ENCODE assay signal across 7 cellular contexts in the genomic region with DNA sequence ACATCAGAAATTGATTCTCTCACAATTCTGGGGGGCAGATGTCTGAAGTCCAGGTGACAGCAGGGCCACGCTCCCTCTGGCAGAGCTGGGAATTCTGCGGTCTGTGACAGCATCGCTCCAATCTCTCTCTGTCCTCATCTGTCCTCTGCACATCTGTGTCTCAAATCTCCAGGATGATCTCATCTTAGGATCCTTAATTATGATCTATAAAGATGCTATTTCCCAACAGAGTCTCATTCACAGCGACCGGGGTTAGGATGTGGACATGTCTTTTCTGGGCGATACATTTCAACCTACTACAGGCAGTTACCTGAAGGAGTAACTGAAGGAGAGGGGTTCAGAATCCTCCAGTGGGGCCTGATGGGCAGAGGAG. TPM values are rescaled to one million over a fixed set of nuclear protein-coding genes. Genes with fewer than 3 reads are reported as not detected.
A peak's percentile ranks its signal among the peaks of the same experiment; 100 is the strongest.
DNase-seq lines count a peak whose midpoint lies in the region; ATAC-seq and TF ChIP-seq lines count a peak whose summit lies in the region.

No MANE protein-coding gene starts in this region.

- H3K79me2 ChIP-seq in hepatocyte = no peaks in the 10 kb centered on the region

- H3K27ac ChIP-seq in hepatocyte (peak overlapping the region; percentile 67), tibial artery (peak overlapping the region; percentile 8 to 14)

- peak overlapping the region; percentile 81 for H3K27ac Mint-ChIP-seq in activated T-helper 17 cell treated with anti-CD3 and anti-CD28 coated beads, Interleukin-2, amount 50 U/mL, for 72 hours

- intact Hi-C loops in tibial artery (cut with DNase I; ENCODE audit: low total_unique reads) = no loop called here

- H3K9me3 Mint-ChIP-seq in activated T-helper 17 cell treated with anti-CD3 and anti-CD28 coated beads, Interleukin-2, amount 50 U/mL, for 72 hours = no peaks in the 10 kb centered on the region

- H3K9me2 ChIP-seq in hepatocyte (replicated peaks; ENCODE audit: insufficient read depth) = no peaks in the 10 kb centered on the region

- H3K9me3 ChIP-seq in hepatocyte (ENCODE audit: low read depth) = no peaks in the 10 kb centered on the region
- no peaks in the 10 kb centered on the region for H3K9me3 ChIP-seq in tibial artery

- H3K36me3 ChIP-seq in hepatocyte (replicated peaks; ENCODE audit: insufficient read depth, low read depth) (no peaks in the 10 kb centered on the region), tibial artery (no peaks in the 10 kb centered on the region)

- peaks cover 42% of the 10 kb centered on the region for H3K4me1 Mint-ChIP-seq in activated T-helper 17 cell treated with anti-CD3 and anti-CD28 coated beads, Interleukin-2, amount 50 U/mL, for 72 hours

- TF ChIP-seq CTCF in hepatocyte (IDR thresholded peaks at IDR 0.05; ENCODE audit: poor library complexity) (no peak), tibial artery (IDR thresholded peaks at IDR 0.05) (no peak)

- peak; percentile 1 for DNase-seq in HEK293T (ENCODE audit: extremely low spot score)
- no peak for DNase-seq in hepatocyte (ENCODE audit: low spot score)
- peak in 1 of 2 donors; percentile 43 for DNase-seq in tibial artery
- DNase-seq in amygdala (lab: John Stamatoyannopoulos, UW) = no peak
- no peak for DNase-seq in NCI-H774 (lab: John Stamatoyannopoulos, UW)

- no peak for ATAC-seq in activated T-helper 17 cell treated with anti-CD3 and anti-CD28 coated beads, Interleukin-2, amount 50 U/mL, for 72 hours (replicated peaks)
- ATAC-seq in GM21367 (IDR thresholded peaks at IDR 0.05; ENCODE audit: unreplicated experiment) = no peak

- CTCF ChIA-PET in HEK293T (lab: Yijun Ruan, JAX) = interaction anchor here (0.5 kb wide), 1 partner anchor 33 kb away, joined by 3 read pairs; no protein-coding TSS in a partner anchor

- 93% methylated on average over 6 of the region's 6 CpGs for WGBS in hepatocyte (ENCODE audit: low lambda C conversion rate, missing lambda C conversion rate)

- H3K27me3 ChIP-seq in hepatocyte (no peaks in the 10 kb centered on the region), tibial artery (no peaks in the 10 kb centered on the region)

- H3K36me3 Mint-ChIP-seq in activated T-helper 17 cell treated with anti-CD3 and anti-CD28 coated beads, Interleukin-2, amount 50 U/mL, for 72 hours (ENCODE audit: low read depth) = no peaks in the 10 kb centered on the region

- no peaks in the 10 kb centered on the region for H3K27me3 Mint-ChIP-seq in activated T-helper 17 cell treated with anti-CD3 and anti-CD28 coated beads, Interleukin-2, amount 50 U/mL, for 72 hours

- peaks cover 5% of the 10 kb centered on the region for H3K4me1 ChIP-seq in hepatocyte (ENCODE audit: insufficient read depth)
- H3K4me1 ChIP-seq in tibial artery = peaks cover 0 to 11% (median 3%) of the 10 kb centered on the region in 4 donors

- H3K4me3 Mint-ChIP-seq in activated T-helper 17 cell treated with anti-CD3 and anti-CD28 coated beads, Interleukin-2, amount 50 U/mL, for 72 hours = peak overlapping the region; percentile 68

- no peaks in the 10 kb centered on the region for H4K20me1 ChIP-seq in hepatocyte (ENCODE audit: insufficient read depth, poor library complexity, severe bottlenecking)

- H3K4me2 ChIP-seq in hepatocyte = peak overlapping the region; percentile 57

- H3K4me3 ChIP-seq in hepatocyte (no peak overlapping the region), tibial artery (peak overlapping the region in 1 of 2 donors; percentile 23)

- POLR2A ChIA-PET in HEK293T (lab: Yijun Ruan, JAX) = no interaction called here

- H2AFZ ChIP-seq in hepatocyte = no peak overlapping the region

TF ChIP-seq in HEK293T, 16 proteins besides CTCF, POLR2A, EP300 and RAD21:
- TF ChIP-seq SUZ12 (IDR thresholded peaks at IDR 0.05) = no peak
- TF ChIP-seq ARNT (IDR thresholded peaks at IDR 0.05) = no peak
- TF ChIP-seq, protein P1, sequence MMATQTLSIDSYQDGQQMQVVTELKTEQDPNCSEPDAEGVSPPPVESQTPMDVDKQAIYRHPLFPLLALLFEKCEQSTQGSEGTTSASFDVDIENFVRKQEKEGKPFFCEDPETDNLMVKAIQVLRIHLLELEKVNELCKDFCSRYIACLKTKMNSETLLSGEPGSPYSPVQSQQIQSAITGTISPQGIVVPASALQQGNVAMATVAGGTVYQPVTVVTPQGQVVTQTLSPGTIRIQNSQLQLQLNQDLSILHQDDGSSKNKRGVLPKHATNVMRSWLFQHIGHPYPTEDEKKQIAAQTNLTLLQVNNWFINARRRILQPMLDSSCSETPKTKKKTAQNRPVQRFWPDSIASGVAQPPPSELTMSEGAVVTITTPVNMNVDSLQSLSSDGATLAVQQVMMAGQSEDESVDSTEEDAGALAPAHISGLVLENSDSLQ (IDR thresholded peaks at IDR 0.05) = no peak
- no peak for TF ChIP-seq CTBP1 (IDR thresholded peaks at IDR 0.05; ENCODE audit: borderline replicate concordance)
- no peak for TF ChIP-seq HDGF (IDR thresholded peaks at IDR 0.05; ENCODE audit: borderline replicate concordance)
- no peak for TF ChIP-seq SP1 (IDR thresholded peaks at IDR 0.05)
- TF ChIP-seq ELF4 (IDR thresholded peaks at IDR 0.05) = no peak
- TF ChIP-seq FOXM1 (IDR thresholded peaks at IDR 0.05; ENCODE audit: borderline replicate concordance) = no peak
- no peak for TF ChIP-seq ZNF384 (IDR thresholded peaks at IDR 0.05)

RNA-seq across cellular contexts. Expression of a gene that starts 31.4 kb away (rescaled TPM):
- total RNA-seq in activated T-helper 17 cell treated with anti-CD3 and anti-CD28 coated beads, Interleukin-2, amount 50 U/mL, for 72 hours = 10 to 100 TPM in 1 of 2 donors, 1 to 10 TPM in 1; 7.8 to 12.2 TPM
- total RNA-seq in hepatocyte = 2.0 and 2.3 TPM in 2 replicates
- polyA plus RNA-seq in hepatocyte = 1.5 and 2.1 TPM in 2 replicates
